10 cellular contexts compared by ENCODE assay signal in the genomic region with DNA sequence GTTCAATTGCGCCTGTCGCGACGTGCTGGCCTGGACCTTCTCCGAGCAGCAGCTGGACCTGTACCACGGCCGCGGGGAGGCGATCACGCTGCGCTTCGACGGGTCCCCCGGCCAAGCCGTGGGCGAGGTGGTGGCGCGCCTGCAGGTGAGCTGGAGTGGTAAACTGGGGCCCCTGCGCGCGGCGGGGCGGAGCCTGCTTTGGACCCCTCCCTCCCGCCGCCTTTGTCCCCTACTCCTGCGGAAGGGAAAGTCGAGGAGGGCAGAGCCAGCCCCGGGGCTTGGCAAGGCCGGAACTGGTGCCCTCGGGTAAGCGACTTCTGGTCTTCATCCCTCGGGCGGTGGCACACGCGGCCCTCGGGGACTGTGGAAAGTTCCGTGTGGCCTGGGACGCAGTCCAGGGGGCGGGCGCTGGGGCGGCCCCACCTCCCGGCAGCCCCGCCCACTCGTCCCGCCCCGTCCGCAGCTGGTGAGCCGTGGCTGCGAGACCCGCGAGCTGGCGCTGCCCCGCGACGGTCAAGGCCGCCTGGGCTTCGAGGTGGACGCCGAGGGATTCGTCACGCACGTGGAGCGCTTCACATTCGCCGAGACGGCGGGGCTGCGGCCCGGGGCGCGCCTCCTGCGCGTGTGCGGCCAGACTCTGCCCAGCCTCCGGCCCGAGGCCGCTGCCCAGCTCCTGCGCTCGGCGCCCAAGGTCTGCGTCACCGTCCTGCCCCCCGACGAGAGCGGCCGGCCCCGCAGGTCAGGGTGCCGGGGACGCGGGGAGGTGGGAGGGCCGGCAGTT. TPM values are rescaled to one million over a fixed set of nuclear protein-coding genes. Genes with fewer than 3 reads are reported as not detected.
A peak's percentile ranks its signal among the peaks of the same experiment; 100 is the strongest.
DNase-seq lines count a peak whose midpoint lies in the region; ATAC-seq, FAIRE-seq and TF ChIP-seq lines count a peak whose summit lies in the region.
"Had no signal": no experiment of that assay in that cellular context is flagged by ENCODE, and none has a peak within 500 bp of the region (broad histone marks: within the 10 kb centered on the region; RNA-seq: fewer than 3 reads in every experiment).

No MANE protein-coding gene starts in this region.

- H3K4me2 ChIP-seq in H9 (ENCODE audit: insufficient read depth, insufficient read length, low read length) (peak overlapping the region; percentile 34), OCI-LY7 (ENCODE audit: low read length) (no peak overlapping the region)

- H3K27ac Mint-ChIP-seq in H9 (no peak overlapping the region), MCF 10A (ENCODE audit: low read depth, unreplicated experiment) (no peak overlapping the region)
- H3K27ac Mint-ChIP-seq in activated naive CD4-positive, alpha-beta T cell treated with anti-CD3 and anti-CD28 coated beads, Interleukin-2, amount 50 U/mL, for 72 hours, result no peak overlapping the region
- H3K27ac Mint-ChIP-seq in stimulated activated memory B cell treated with anti-CD40 and anti-IgM and Interleukin-4, amounts not matched to agents 10 μg/mL and 1 μg/mL and 100 μg/mL, for 72 hours, result no peak overlapping the region

- H3K9me3 ChIP-seq in H9 (ENCODE audit: control insufficient read depth, low read depth, low read length) (no peaks in the 10 kb centered on the region), small intestine (ENCODE audit: control insufficient read depth, low read depth) (no peaks in the 10 kb centered on the region), OCI-LY7 (ENCODE audit: low read length) (no peaks in the 10 kb centered on the region)

- no peak for FAIRE-seq in small intestine (lab: Jason Lieb, UNC)

- H3K23ac ChIP-seq in H9 (ENCODE audit: insufficient read length, low read depth, low read length), result no peak overlapping the region

- H3K27ac ChIP-seq in H9 (ENCODE audit: insufficient read length, low read depth, low read length) (no peak overlapping the region), small intestine (ENCODE audit: low read depth in 1 of 2, low read length in 1 of 2) (peak overlapping the region in 1 of 2 donors; percentile 6), OCI-LY7 (ENCODE audit: low read depth, low read length, poor library complexity, severe bottlenecking) (no peak overlapping the region)
- H3K27ac ChIP-seq: HL-60 had no signal

- H3K4me3 ChIP-seq in small intestine (ENCODE audit: low read depth in 1 of 2, low read length in 2 of 2) (peak overlapping the region in 1 of 2 donors; percentile 47), OCI-LY7 (ENCODE audit: low read depth, low read length, poor library complexity, severe bottlenecking) (no peak overlapping the region)

- no peak overlapping the region for H2BK20ac ChIP-seq in H9 (ENCODE audit: low read depth, low read length, poor library complexity, severe bottlenecking)

- intact Hi-C loops in MCF 10A (cut with micrococcal nuclease) (no loop called here), OCI-LY7 (cut with micrococcal nuclease; ENCODE audit: unreplicated experiment) (no loop called here)

- DNase-seq in H9, result peak; percentile 83
- no peak for DNase-seq in MCF 10A (ENCODE audit: unreplicated experiment)
- DNase-seq in islet precursor cell, result peak; percentile 69
- peak; percentile 74 for DNase-seq in small intestine
- no peak for DNase-seq in activated naive CD4-positive, alpha-beta T cell (lab: John Stamatoyannopoulos, UW)
- DNase-seq in activated naive CD4-positive, alpha-beta T cell treated with anti-CD3 and anti-CD28 coated beads, Interleukin-2, amount 50 U/mL, for 72 hours (ENCODE audit: low spot score in 2 of 2), result no peak
- no peak for DNase-seq in OCI-LY7 (ENCODE audit: low spot score)
- DNase-seq: cerebellar nuclear complex had no signal

- H2AK5ac ChIP-seq in H9 (ENCODE audit: insufficient read length, low read length), result no peak overlapping the region

- H2BK12ac ChIP-seq in H9 (ENCODE audit: insufficient read length, low read depth, low read length), result no peak overlapping the region

- H3K9ac ChIP-seq in H9 (ENCODE audit: extremely low read depth, insufficient read length, low read length), result no peak overlapping the region

- H3K4me3 Mint-ChIP-seq in H9 (peak overlapping the region; percentile 72 to 78; a peak in 4 of 5 replicates), MCF 10A (ENCODE audit: unreplicated experiment) (peak overlapping the region; percentile 55)
- H3K4me3 Mint-ChIP-seq in stimulated activated memory B cell treated with anti-CD40 and anti-IgM and Interleukin-4, amounts not matched to agents 10 μg/mL and 1 μg/mL and 100 μg/mL, for 72 hours, result no peak overlapping the region

- no peak overlapping the region for H3K56ac ChIP-seq in H9 (ENCODE audit: insufficient read length, low read depth, low read length)

- POLR2A ChIA-PET in MCF 10A (lab: Yijun Ruan, JAX), result interaction anchor here (1.0 kb wide), 1 partner anchor 7 kb away, joined by 3 read pairs; no protein-coding TSS in a partner anchor
- POLR2A ChIA-PET in OCI-LY7 (lab: Charles Lee), result no interaction called here

- H3K4me1 Mint-ChIP-seq in H9, result peaks cover 19 to 30% of the 10 kb centered on the region in 2 experiments
- H3K4me1 Mint-ChIP-seq in MCF 10A (ENCODE audit: insufficient read depth, unreplicated experiment), result peaks cover 17% of the 10 kb centered on the region
- H3K4me1 Mint-ChIP-seq in stimulated activated memory B cell treated with anti-CD40 and anti-IgM and Interleukin-4, amounts not matched to agents 10 μg/mL and 1 μg/mL and 100 μg/mL, for 72 hours, result peaks cover 58% of the 10 kb centered on the region

- peaks cover 0 to 7% of the 10 kb centered on the region in 2 donors for H3K36me3 ChIP-seq in small intestine (ENCODE audit: control insufficient read depth in 2 of 2, insufficient read depth in 2 of 2, low read length in 2 of 2)
- peaks cover 78% of the 10 kb centered on the region for H3K36me3 ChIP-seq in OCI-LY7 (ENCODE audit: insufficient read depth, low read length)

- H3K4me1 ChIP-seq in H9 (ENCODE audit: insufficient read depth, low read length) (peaks cover 5% of the 10 kb centered on the region; the same call in 1 of the 2 replicates), small intestine (ENCODE audit: control insufficient read depth in 2 of 2, insufficient read depth in 1 of 2, low read depth in 1 of 2, low read length in 1 of 2) (peaks cover 2 to 3% of the 10 kb centered on the region in 2 donors), OCI-LY7 (ENCODE audit: insufficient read depth, low read length, poor library complexity, severe bottlenecking) (peaks cover 5% of the 10 kb centered on the region)

- H4K8ac ChIP-seq in H9 (replicated peaks; ENCODE audit: insufficient read length, low read depth, low read length), result no peak overlapping the region

- H2AFZ ChIP-seq in H9 (ENCODE audit: low read length), result no peak overlapping the region
- no peak overlapping the region for H2AFZ ChIP-seq in OCI-LY7 (ENCODE audit: low read length)

- no peak overlapping the region for H2BK15ac ChIP-seq in H9 (ENCODE audit: low read depth, low read length)

- no peak overlapping the region for H3T11ph ChIP-seq in H9 (ENCODE audit: low read length)

- no peak overlapping the region for H3K4ac ChIP-seq in H9 (ENCODE audit: low read depth, low read length)

- no peak for ATAC-seq in activated naive CD4-positive, alpha-beta T cell treated with anti-CD3 and anti-CD28 coated beads, Interleukin-2, amount 50 U/mL, for 72 hours
- no peak for ATAC-seq in stimulated activated memory B cell treated with anti-CD40 and anti-IgM and Interleukin-4, amounts not matched to agents 10 μg/mL and 1 μg/mL and 100 μg/mL, for 72 hours

- H3K27me3 ChIP-seq in H9 (ENCODE audit: insufficient read depth, low read length), result no peaks in the 10 kb centered on the region
- H3K27me3 ChIP-seq in small intestine (ENCODE audit: control insufficient read depth in 2 of 2, insufficient read depth in 2 of 2, low read length in 2 of 2), result no peaks in the 10 kb centered on the region

- CTCF ChIA-PET in MCF 10A (lab: Yijun Ruan, JAX), result interaction anchor here (0.6 kb wide), 1 partner anchor 9 kb away, joined by 3 read pairs; no protein-coding TSS in a partner anchor
- CTCF ChIA-PET in OCI-LY7 (lab: Charles Lee; ENCODE audit: unreplicated experiment), result no interaction called here

- no CpG with 5 or more reads among the region's 91 CpGs for WGBS in H9 (ENCODE audit: extremely low coverage, insufficient read length, low lambda C conversion rate)
- 20 to 48% (median 30%) methylated on average over 54 to 91 of the region's 91 CpGs for WGBS in small intestine, 3 donors

- no peak overlapping the region for H4K5ac ChIP-seq in H9 (ENCODE audit: insufficient read length, low read depth, low read length)

- no peak overlapping the region for H2BK5ac ChIP-seq in H9 (ENCODE audit: insufficient read length, low read length)

- H3K18ac ChIP-seq in H9 (ENCODE audit: insufficient read length, low read depth, low read length), result no peak overlapping the region

- no peaks in the 10 kb centered on the region for H3K79me2 ChIP-seq in H9 (ENCODE audit: insufficient read depth, low read length)
- no peaks in the 10 kb centered on the region for H3K79me2 ChIP-seq in OCI-LY7 (ENCODE audit: insufficient read depth, low read depth, low read length)

- peak; percentile 45; the same call in 2 of the 3 replicates for TF ChIP-seq CTCF in H9 (conservative IDR thresholded peaks at IDR 0.05)
- TF ChIP-seq CTCF in MCF 10A (IDR thresholded peaks at IDR 0.05; ENCODE audit: unreplicated experiment), result no peak
- TF ChIP-seq CTCF in OCI-LY7 (conservative IDR thresholded peaks at IDR 0.05; ENCODE audit: low read length), result no peak

- H3K9me2 ChIP-seq in OCI-LY7 (ENCODE audit: insufficient read depth, low read length), result no peaks in the 10 kb centered on the region

- no peaks in the 10 kb centered on the region for H3K79me1 ChIP-seq in H9 (ENCODE audit: insufficient read depth, low read depth, low read length, poor library complexity, severe bottlenecking)

- peaks cover 9% of the 10 kb centered on the region for H3K23me2 ChIP-seq in H9 (ENCODE audit: insufficient read length, low read depth, low read length, poor library complexity, severe bottlenecking)

- peaks cover 5 to 12% (median 9%) of the 10 kb centered on the region in 3 experiments; a peak in 6 of 7 replicates for H3K36me3 Mint-ChIP-seq in H9 (ENCODE audit: insufficient read depth in 1 of 3, low read depth in 3 of 3)
- no peaks in the 10 kb centered on the region for H3K36me3 Mint-ChIP-seq in MCF 10A (ENCODE audit: insufficient read depth, unreplicated experiment)
- H3K36me3 Mint-ChIP-seq in activated naive CD4-positive, alpha-beta T cell treated with anti-CD3 and anti-CD28 coated beads, Interleukin-2, amount 50 U/mL, for 72 hours, result peaks cover 0 to under 1% of the 10 kb centered on the region in 2 donors
- H3K36me3 Mint-ChIP-seq in stimulated activated memory B cell treated with anti-CD40 and anti-IgM and Interleukin-4, amounts not matched to agents 10 μg/mL and 1 μg/mL and 100 μg/mL, for 72 hours, result peaks cover 63% of the 10 kb centered on the region

- H3K27me3 Mint-ChIP-seq in H9 (ENCODE audit: low read depth) (peaks cover 3% of the 10 kb centered on the region), MCF 10A (ENCODE audit: insufficient read depth, unreplicated experiment) (no peaks in the 10 kb centered on the region)
- H3K27me3 Mint-ChIP-seq in stimulated activated memory B cell treated with anti-CD40 and anti-IgM and Interleukin-4, amounts not matched to agents 10 μg/mL and 1 μg/mL and 100 μg/mL, for 72 hours, result no peaks in the 10 kb centered on the region

- H3K9me3 Mint-ChIP-seq in H9 (no peaks in the 10 kb centered on the region; a peak in 1 of 5 replicates), MCF 10A (ENCODE audit: unreplicated experiment) (no peaks in the 10 kb centered on the region)
- H3K9me3 Mint-ChIP-seq in activated naive CD4-positive, alpha-beta T cell treated with anti-CD3 and anti-CD28 coated beads, Interleukin-2, amount 50 U/mL, for 72 hours, result no peaks in the 10 kb centered on the region
- H3K9me3 Mint-ChIP-seq in stimulated activated memory B cell treated with anti-CD40 and anti-IgM and Interleukin-4, amounts not matched to agents 10 μg/mL and 1 μg/mL and 100 μg/mL, for 72 hours, result no peaks in the 10 kb centered on the region

- BruUV-seq in MCF 10A (replicated peaks; lab: Mats Ljungman, UMichigan) (no TSS peak), OCI-LY7 (replicated peaks; lab: Mats Ljungman, UMichigan) (no TSS peak)

- no peak overlapping the region for H3K14ac ChIP-seq in H9 (ENCODE audit: insufficient read depth, low read length)

- peaks cover 5% of the 10 kb centered on the region for H4K20me1 ChIP-seq in H9 (ENCODE audit: control insufficient read depth, insufficient read depth, insufficient read length)
- no peaks in the 10 kb centered on the region for H4K20me1 ChIP-seq in OCI-LY7 (ENCODE audit: insufficient read depth, low read length)

- no peak overlapping the region for H4K91ac ChIP-seq in H9 (ENCODE audit: insufficient read length, low read depth, low read length)

- H2BK120ac ChIP-seq in H9 (ENCODE audit: low read depth, low read length, poor library complexity, severe bottlenecking), result no peak overlapping the region

RNA-seq across cellular contexts. Expression of a gene that starts 9.2 kb away (rescaled TPM):
- 32.0 and 37.4 TPM in 2 replicates for total RNA-seq in H9 (2021)
- 4.9 TPM in 2 replicates for total RNA-seq in MCF 10A (2022)
- 10 to 100 TPM; 21.7 to 45.2 (median 41.1) TPM for polyA plus RNA-seq in small intestine
- 100 to 1,000 TPM; 185 to 203 TPM for total RNA-seq in activated naive CD4-positive, alpha-beta T cell treated with anti-CD3 and anti-CD28 coated beads, Interleukin-2, amount 50 U/mL, for 72 hours
- total RNA-seq in OCI-LY7 (2014; rRNA removed; shearing (Covaris generic)), result 57.6 and 95.4 TPM in 2 replicates
- total RNA-seq in OCI-LY7 (2022), result 156 and 160 TPM in 2 replicates

RNA-seq across cellular contexts. Expression of a gene that starts 15.6 kb away (rescaled TPM):
- total RNA-seq in H9 (2021) (43.3 and 48.8 TPM in 2 replicates), MCF 10A (2022) (82.1 and 83.0 TPM in 2 replicates), OCI-LY7 (2022) (78.9 and 82.5 TPM in 2 replicates)
- polyA plus RNA-seq in small intestine, result 10 to 100 TPM; 32.2 to 40.5 (median 33.0) TPM
- total RNA-seq in activated naive CD4-positive, alpha-beta T cell treated with anti-CD3 and anti-CD28 coated beads, Interleukin-2, amount 50 U/mL, for 72 hours, result 10 to 100 TPM; 81.7 to 97.8 TPM
- total RNA-seq in OCI-LY7 (2014; rRNA removed; shearing (Covaris generic)), result 40.4 and 48.0 TPM in 2 replicates

RNA-seq across cellular contexts. Expression of a gene that starts 31.5 kb away (rescaled TPM):
- total RNA-seq in H9 (2021) (48.3 and 50.5 TPM in 2 replicates), MCF 10A (2022) (40.9 and 45.8 TPM in 2 replicates), OCI-LY7 (2022) (66.7 and 70.7 TPM in 2 replicates)
- 10 to 100 TPM; 12.7 to 25.7 (median 18.6) TPM for polyA plus RNA-seq in small intestine
- 10 to 100 TPM; 34.8 to 48.1 TPM for total RNA-seq in activated naive CD4-positive, alpha-beta T cell treated with anti-CD3 and anti-CD28 coated beads, Interleukin-2, amount 50 U/mL, for 72 hours
- total RNA-seq in OCI-LY7 (2014; rRNA removed; shearing (Covaris generic)), result 29.9 and 36.2 TPM in 2 replicates

RNA-seq across cellular contexts. Expression of a gene that starts 33.1 kb away (rescaled TPM):
- total RNA-seq in H9 (2021) (57.9 and 61.1 TPM in 2 replicates), MCF 10A (2022) (35.2 and 39.7 TPM in 2 replicates), OCI-LY7 (2022) (50.6 and 53.2 TPM in 2 replicates)
- 100 to 1,000 TPM in 2 of 3 donors, 10 to 100 TPM in 1; 66.4 to 180 (median 175) TPM for polyA plus RNA-seq in small intestine
- 10 to 100 TPM; 73.6 to 76.5 TPM for total RNA-seq in activated naive CD4-positive, alpha-beta T cell treated with anti-CD3 and anti-CD28 coated beads, Interleukin-2, amount 50 U/mL, for 72 hours
- total RNA-seq in OCI-LY7 (2014; rRNA removed; shearing (Covaris generic)), result 32.0 and 33.4 TPM in 2 replicates

RNA-seq across cellular contexts. Expression of a gene that starts 51.5 kb away (rescaled TPM):
- total RNA-seq in H9 (2021) (1.8 and 2.8 TPM in 2 replicates), MCF 10A (2022) (0.25 TPM in 1 of 2 replicates, not detected in the other), OCI-LY7 (2022) (0.68 and 1.6 TPM in 2 replicates)
- 10 to 100 TPM in 1 of 3 donors, under 1 TPM in 1, not detected in 1; 0.84 to 31.1 TPM for polyA plus RNA-seq in small intestine
- under 1 TPM; 0.66 to 0.74 TPM for total RNA-seq in activated naive CD4-positive, alpha-beta T cell treated with anti-CD3 and anti-CD28 coated beads, Interleukin-2, amount 50 U/mL, for 72 hours
- total RNA-seq in OCI-LY7 (2014; rRNA removed; shearing (Covaris generic)), result 1.4 TPM in 1 of 2 replicates, not detected in the other

Comparison
In these comparisons a context has a peak if more than half of its experiments do, and no peak if none do; other contexts are left out.
1. DNase-seq: peak in H9 (single experiment), islet precursor cell (single experiment) and small intestine (single experiment); none in MCF 10A (single experiment), activated naive CD4-positive, alpha-beta T cell (0 of 4), activated naive CD4-positive, alpha-beta T cell treated with anti-CD3 and anti-CD28 coated beads, Interleukin-2, amount 50 U/mL, for 72 hours (0 of 2) and OCI-LY7 (single experiment).